9 cellular contexts compared by ENCODE assay signal in genomic region chr10:96588060-96588554, GRCh38. TPM values are rescaled to one million over a fixed set of nuclear protein-coding genes. Genes with fewer than 3 reads are reported as not detected.
DNase-seq lines count a peak whose midpoint lies in the region; ATAC-seq and TF ChIP-seq lines count a peak whose summit lies in the region.
"Had no signal": no experiment of that assay in that cellular context is flagged by ENCODE, and none has a peak within 500 bp of the region (broad histone marks: within the 10 kb centered on the region; RNA-seq: fewer than 3 reads in every experiment).

No MANE protein-coding gene starts in this region.

- peaks cover 26% of the 10 kb centered on the region for H3K36me3 Mint-ChIP-seq in activated T-cell treated with anti-CD3 and anti-CD28 coated beads, Interleukin-2, amount 50 U/mL, for 24 hours (ENCODE audit: low read depth)
- peaks cover 21% of the 10 kb centered on the region for H3K36me3 Mint-ChIP-seq in effector memory CD8-positive, alpha-beta T cell (ENCODE audit: insufficient read depth)

- H3K79me2 ChIP-seq in MM.1S (ENCODE audit: low read length) (peaks cover 35% of the 10 kb centered on the region), fibroblast of lung (ENCODE audit: control insufficient read depth, insufficient read depth, low read length) (peaks cover 35% of the 10 kb centered on the region)

- H3F3A ChIP-seq in MM.1S (ENCODE audit: insufficient read depth, low read length), result peaks cover 13% of the 10 kb centered on the region

- H3K4me3 ChIP-seq in MM.1S (ENCODE audit: low read length) (peak overlapping the region; percentile 62), fibroblast of lung (replicated peaks in 1 of 4; ENCODE audit: control extremely low read depth in 1 of 4, insufficient read depth in 1 of 4, low read depth in 3 of 4, low read length in 4 of 4) (peak overlapping the region; percentile 59 to 98 (median 71)), skin epidermis (peak overlapping the region in 4 of 7 experiments; percentile 63 to 99 (median 86))

- TF ChIP-seq CTCF in MM.1S (IDR thresholded peaks at IDR 0.05; ENCODE audit: low read length) (no peak), fibroblast of lung (conservative IDR thresholded peaks at IDR 0.05 in 1 of 2, IDR thresholded peaks at IDR 0.05 in 1 of 2; ENCODE audit: low read depth in 1 of 2, low read length in 2 of 2) (no peak)

- H3K9ac ChIP-seq in MM.1S (ENCODE audit: low read length) (peak overlapping the region; percentile 84), fibroblast of lung (ENCODE audit: insufficient read depth, low read length) (no peak overlapping the region)

- H3K36me3 ChIP-seq in MM.1S (replicated peaks; ENCODE audit: insufficient read depth, low read length) (no peaks in the 10 kb centered on the region), fibroblast of lung (ENCODE audit: control insufficient read depth, insufficient read depth, low read length) (no peaks in the 10 kb centered on the region)

- peaks cover 36% of the 10 kb centered on the region for H3K4me1 Mint-ChIP-seq in activated T-cell treated with anti-CD3 and anti-CD28 coated beads, Interleukin-2, amount 50 U/mL, for 24 hours (ENCODE audit: low read depth)
- peaks cover 19 to 30% of the 10 kb centered on the region in 2 donors for H3K4me1 Mint-ChIP-seq in effector memory CD8-positive, alpha-beta T cell (ENCODE audit: low read depth in 2 of 2)

- H4K20me1 ChIP-seq in MM.1S (ENCODE audit: insufficient read depth, low read length), result peaks cover 9% of the 10 kb centered on the region; the same call in 1 of the 2 replicates
- H4K20me1 ChIP-seq in fibroblast of lung (ENCODE audit: control insufficient read depth, extremely low read depth, insufficient read depth, low read length), result peaks cover 2% of the 10 kb centered on the region

- H3K4me2 ChIP-seq in MM.1S (ENCODE audit: low read depth, low read length) (peak overlapping the region; percentile 80), fibroblast of lung (ENCODE audit: extremely low read depth, insufficient read depth, low read length) (peak overlapping the region; percentile 89)

- H3K9me3 ChIP-seq in MM.1S (replicated peaks; ENCODE audit: insufficient read depth, low read length) (no peaks in the 10 kb centered on the region), fibroblast of lung (ENCODE audit: control insufficient read depth, insufficient read depth, low read depth, low read length) (no peaks in the 10 kb centered on the region)

- no peaks in the 10 kb centered on the region for H3K9me3 Mint-ChIP-seq in activated T-cell treated with anti-CD3 and anti-CD28 coated beads, Interleukin-2, amount 50 U/mL, for 24 hours
- H3K9me3 Mint-ChIP-seq in effector memory CD8-positive, alpha-beta T cell, result no peaks in the 10 kb centered on the region

- H3K27me3 Mint-ChIP-seq in activated T-cell treated with anti-CD3 and anti-CD28 coated beads, Interleukin-2, amount 50 U/mL, for 24 hours, result no peaks in the 10 kb centered on the region
- H3K27me3 Mint-ChIP-seq in effector memory CD8-positive, alpha-beta T cell, result no peaks in the 10 kb centered on the region

- peak overlapping the region; percentile 85; the same call in 1 of the 2 replicates for H3K27ac ChIP-seq in MM.1S (ENCODE audit: low read length)
- H3K27ac ChIP-seq in fibroblast of lung (ENCODE audit: insufficient read depth, low read length), result peak overlapping the region; percentile 97
- peak overlapping the region in 18 of 21 experiments; percentile 92 to 100 (median 98) for H3K27ac ChIP-seq in skin epidermis

- peak overlapping the region; percentile 71 for H2AFZ ChIP-seq in MM.1S (ENCODE audit: low read length)
- H2AFZ ChIP-seq in fibroblast of lung (ENCODE audit: low read length), result peak overlapping the region; percentile 64

- peak in 2 of 3 experiments; percentile 28 to 31 for DNase-seq in NCI-H1417 (lab: John Stamatoyannopoulos, UW)
- no peak for DNase-seq in NCI-H1417 treated with DMSO at 0.1 percent for 48 hours (lab: John Stamatoyannopoulos, UW)
- peak; percentile 20 for DNase-seq in MM.1S
- DNase-seq in fibroblast of lung (ENCODE audit: low read depth in 2 of 2), result no peak
- no peak for DNase-seq in activated T-cell treated with anti-CD3 and anti-CD28 coated beads, Interleukin-2, amount 50 U/mL, for 24 hours
- DNase-seq in effector memory CD8-positive, alpha-beta T cell, result no peak
- no peak for DNase-seq in posterior cingulate gyrus

- H3K27ac Mint-ChIP-seq in activated T-cell treated with anti-CD3 and anti-CD28 coated beads, Interleukin-2, amount 50 U/mL, for 24 hours, result no peak overlapping the region
- no peak overlapping the region for H3K27ac Mint-ChIP-seq in effector memory CD8-positive, alpha-beta T cell
- H3K27ac Mint-ChIP-seq: CD14-positive monocyte had no signal

- ATAC-seq in effector memory CD8-positive, alpha-beta T cell (replicated peaks), result no peak

- H3K4me1 ChIP-seq in MM.1S (ENCODE audit: low read length), result peaks cover 16% of the 10 kb centered on the region; the same call in 1 of the 2 replicates
- H3K4me1 ChIP-seq in fibroblast of lung (ENCODE audit: control insufficient read depth, extremely low read depth, insufficient read depth, low read length), result peaks cover 8% of the 10 kb centered on the region

- H3K9me2 ChIP-seq in MM.1S (replicated peaks; ENCODE audit: insufficient read depth, low read length), result no peaks in the 10 kb centered on the region

- H3K27me3 ChIP-seq in MM.1S (replicated peaks; ENCODE audit: insufficient read depth, low read length) (no peaks in the 10 kb centered on the region), fibroblast of lung (ENCODE audit: control insufficient read depth, insufficient read depth, low read length) (no peaks in the 10 kb centered on the region)

- intact Hi-C loops in posterior cingulate gyrus (cut with DNase I), result loop anchor here (5.0 to 10.0 kb wide), 2 partner anchors 76 to 213 kb away; partner anchors contain the start of gene TLL2

- no peak overlapping the region for H3K4me3 Mint-ChIP-seq in activated T-cell treated with anti-CD3 and anti-CD28 coated beads, Interleukin-2, amount 50 U/mL, for 24 hours
- H3K4me3 Mint-ChIP-seq in effector memory CD8-positive, alpha-beta T cell, result no peak overlapping the region
- H3K4me3 Mint-ChIP-seq: CD14-positive monocyte had no signal

RNA-seq across cellular contexts. Expression of gene TM9SF3, which starts 1.3 kb away (rescaled TPM):
- total RNA-seq in fibroblast of lung, result 92.7 and 103 TPM in 2 replicates
- 73.4 and 107 TPM in 2 replicates for polyA plus RNA-seq in fibroblast of lung
- polyA plus RNA-seq in fibroblast of lung (2012), result 68.3 and 96.6 TPM in 2 replicates
- polyA minus RNA-seq in fibroblast of lung (ENCODE audit: low replicate concordance), result 11.1 and 14.4 TPM in 2 replicates

Comparison
In these comparisons a context has a peak if more than half of its experiments do, and no peak if none do; other contexts are left out.
1. DNase-seq: peak in NCI-H1417 (2 of 3) and MM.1S (single experiment); none in NCI-H1417 treated with DMSO at 0.1 percent for 48 hours (single experiment), fibroblast of lung (0 of 2), activated T-cell treated with anti-CD3 and anti-CD28 coated beads, Interleukin-2, amount 50 U/mL, for 24 hours (single experiment), effector memory CD8-positive, alpha-beta T cell (0 of 3) and posterior cingulate gyrus (0 of 10).
2. Peak in every context shown above with its lines, with median percentiles within 50 percentile points of each other: H3K27ac ChIP-seq and H3K4me3 ChIP-seq.